Comparison of ENCODE assay signal across 7 cellular contexts in the genomic region with DNA sequence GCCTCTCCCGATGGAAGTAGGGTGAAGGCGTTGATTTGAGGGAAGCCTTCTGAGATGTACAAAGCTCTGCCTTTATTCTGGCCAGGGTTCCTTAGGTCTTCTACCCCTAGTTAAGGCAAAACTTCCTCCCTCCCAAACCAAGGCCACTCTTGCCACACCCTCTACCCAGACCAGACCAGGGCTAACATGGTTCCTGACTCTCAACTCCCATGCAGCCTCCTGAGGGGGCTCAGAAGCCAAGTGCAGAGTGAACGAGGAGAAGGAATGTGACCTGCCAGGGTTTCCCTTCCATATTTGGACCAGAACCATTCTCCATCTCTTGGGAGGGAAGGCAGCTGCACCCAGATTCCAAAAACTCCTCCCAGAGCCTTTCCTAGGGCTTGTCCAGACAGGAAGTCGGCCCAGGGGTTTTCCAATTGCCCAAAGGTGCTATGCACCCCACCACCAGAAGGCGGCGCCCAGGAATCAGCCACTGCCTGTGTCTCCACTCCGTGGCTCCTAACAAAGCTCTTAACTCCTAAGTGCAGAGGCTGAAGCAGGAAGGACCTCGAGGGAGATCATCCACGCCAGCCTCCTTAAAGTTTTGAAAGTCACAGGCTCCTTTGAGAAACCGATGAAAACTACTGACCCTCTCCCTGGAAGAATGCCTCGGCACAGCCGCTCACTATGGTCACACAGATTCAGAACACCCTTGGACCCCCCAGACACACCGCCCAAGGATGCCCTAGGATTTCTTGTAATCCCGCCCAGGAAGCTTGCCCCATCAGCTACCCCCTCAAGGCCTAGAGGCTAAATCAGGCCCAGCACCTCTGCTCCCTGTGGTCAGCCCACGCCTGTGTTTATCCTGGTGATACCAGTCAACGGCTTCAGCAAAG.
DNase-seq lines count a peak whose midpoint lies in the region; ATAC-seq and TF ChIP-seq lines count a peak whose summit lies in the region.

No MANE protein-coding gene starts in this region.

- H3K27me3 ChIP-seq in MM.1S (replicated peaks; ENCODE audit: insufficient read depth, low read length) (no peaks in the 10 kb centered on the region), adipocyte (replicated peaks; ENCODE audit: control insufficient read depth, insufficient read depth, low read length) (peaks cover 16% of the 10 kb centered on the region)

- H3K9ac ChIP-seq in MM.1S (ENCODE audit: low read length) (no peak overlapping the region), adipocyte (ENCODE audit: low read length) (no peak overlapping the region)

- no peaks in the 10 kb centered on the region for H3K79me2 ChIP-seq in MM.1S (ENCODE audit: low read length)

- H3K36me3 ChIP-seq in MM.1S (replicated peaks; ENCODE audit: insufficient read depth, low read length) (no peaks in the 10 kb centered on the region), adipocyte (ENCODE audit: control insufficient read depth, insufficient read depth, low read length, severe bottlenecking) (no peaks in the 10 kb centered on the region)

- peak; percentile 58 for DNase-seq in GM12865 (ENCODE audit: low read depth)
- peak; percentile 42 for DNase-seq in MM.1S
- peak in 3 of 5 donors; percentile 22 to 49 (median 34) for DNase-seq in T-helper 1 cell
- DNase-seq in adipocyte (ENCODE audit: low read depth): peak; percentile 42
- peak; percentile 64 for DNase-seq in iPS DF 19.7 (ENCODE audit: low read depth, low spot score)
- peak; percentile 71 to 73 for DNase-seq in stimulated activated CD4-positive, alpha-beta T cell treated with anti-CD3 and anti-CD28 coated beads, Interleukin-2, amount 100 ng/mL, for 48 hours

- H3K4me1 ChIP-seq in MM.1S (ENCODE audit: low read length): no peaks in the 10 kb centered on the region
- H3K4me1 ChIP-seq in adipocyte (ENCODE audit: control insufficient read depth, insufficient read depth, low read length): no peaks in the 10 kb centered on the region

- H3K27ac ChIP-seq in MM.1S (ENCODE audit: low read length): no peak overlapping the region

- no peak overlapping the region for H3K4me2 ChIP-seq in MM.1S (ENCODE audit: low read depth, low read length)

- no peaks in the 10 kb centered on the region for H3K9me2 ChIP-seq in MM.1S (replicated peaks; ENCODE audit: insufficient read depth, low read length)

- no peak overlapping the region for H3K4me3 ChIP-seq in GM12865 (ENCODE audit: low read depth, low read length)
- no peak overlapping the region for H3K4me3 ChIP-seq in MM.1S (ENCODE audit: low read length)
- H3K4me3 ChIP-seq in adipocyte (ENCODE audit: low read length): no peak overlapping the region

- TF ChIP-seq CTCF in GM12865 (IDR thresholded peaks at IDR 0.05; ENCODE audit: insufficient read depth, low read depth, low read length, missing control alignments) (peak; percentile 97), MM.1S (IDR thresholded peaks at IDR 0.05; ENCODE audit: low read length) (peak; percentile 87)

- no peaks in the 10 kb centered on the region for H3F3A ChIP-seq in MM.1S (ENCODE audit: insufficient read depth, low read length)

- H3K9me3 ChIP-seq in MM.1S (replicated peaks; ENCODE audit: insufficient read depth, low read length) (no peaks in the 10 kb centered on the region), adipocyte (ENCODE audit: control insufficient read depth, low read length) (no peaks in the 10 kb centered on the region)

- no peaks in the 10 kb centered on the region for H4K20me1 ChIP-seq in MM.1S (ENCODE audit: insufficient read depth, low read length)

- ATAC-seq in GM18858 (IDR thresholded peaks at IDR 0.05; ENCODE audit: unreplicated experiment): no peak

- no peak overlapping the region; the same call in 1 of the 2 replicates for H2AFZ ChIP-seq in MM.1S (ENCODE audit: low read length)
